In genomic region chr17:10210151-10210574, GRCh38 we compare ENCODE assay signal across 14 cellular contexts. TPM values are rescaled to one million over a fixed set of nuclear protein-coding genes. Genes with fewer than 3 reads are reported as not detected.
DNase-seq lines count a peak whose midpoint lies in the region; ATAC-seq and TF ChIP-seq lines count a peak whose summit lies in the region.
"Had no signal": no experiment of that assay in that cellular context is flagged by ENCODE, and none has a peak within 500 bp of the region (broad histone marks: within the 10 kb centered on the region; RNA-seq: fewer than 3 reads in every experiment).

No MANE protein-coding gene starts in this region.

- POLR2A ChIA-PET in RWPE1 (lab: Yijun Ruan, JAX; ENCODE audit: low non-redundant PET) = no interaction called here
- POLR2A ChIA-PET in naive thymus-derived CD8-positive, alpha-beta T cell (lab: Charles Lee) = no interaction called here

- H3K4me3 ChIP-seq in AG10803 (ENCODE audit: low read length) = no peak overlapping the region
- H3K4me3 ChIP-seq in fibroblast of lung (replicated peaks in 1 of 4; ENCODE audit: control extremely low read depth in 1 of 4, insufficient read depth in 1 of 4, low read depth in 3 of 4, low read length in 4 of 4) = no peak overlapping the region

- TF ChIP-seq CTCF in AG10803 (conservative IDR thresholded peaks at IDR 0.05; ENCODE audit: low read length) = no peak
- TF ChIP-seq CTCF in RWPE1 (conservative IDR thresholded peaks at IDR 0.05; ENCODE audit: low read depth) = no peak
- TF ChIP-seq CTCF in fibroblast of lung (conservative IDR thresholded peaks at IDR 0.05 in 1 of 2, IDR thresholded peaks at IDR 0.05 in 1 of 2; ENCODE audit: low read depth in 1 of 2, low read length in 2 of 2) = no peak
- TF ChIP-seq CTCF in nephron (IDR thresholded peaks at IDR 0.05; ENCODE audit: unreplicated experiment in 3 of 3) = no peak
- no peak for TF ChIP-seq CTCF in GM20000 (IDR thresholded peaks at IDR 0.05; ENCODE audit: extremely low read depth, missing control alignments)

- peaks cover 28% of the 10 kb centered on the region for H3K4me1 Mint-ChIP-seq in nephron
- H3K4me1 Mint-ChIP-seq in naive thymus-derived CD8-positive, alpha-beta T cell = peaks cover 0 to 3% (median 0%) of the 10 kb centered on the region in 4 donors

- H3K27me3 ChIP-seq in fibroblast of lung (ENCODE audit: control insufficient read depth, insufficient read depth, low read length) = no peaks in the 10 kb centered on the region

- no peak overlapping the region for H3K4me2 ChIP-seq in fibroblast of lung (ENCODE audit: extremely low read depth, insufficient read depth, low read length)

- H3K36me3 Mint-ChIP-seq in nephron (ENCODE audit: low read depth) = no peaks in the 10 kb centered on the region
- H3K36me3 Mint-ChIP-seq in naive thymus-derived CD8-positive, alpha-beta T cell = peaks cover 0 to 9% (median 0%) of the 10 kb centered on the region in 3 donors
- H3K36me3 Mint-ChIP-seq: activated naive CD8-positive, alpha-beta T cell had no signal

- no peaks in the 10 kb centered on the region for H3K36me3 ChIP-seq in fibroblast of lung (ENCODE audit: control insufficient read depth, insufficient read depth, low read length)

- CTCF ChIA-PET in RWPE1 (lab: Yijun Ruan, JAX) = interaction anchor here (0.6 kb wide), 1 partner anchor 441 kb away, joined by 3 read pairs; no protein-coding TSS in a partner anchor

- H3K4me1 ChIP-seq in fibroblast of lung (ENCODE audit: control insufficient read depth, extremely low read depth, insufficient read depth, low read length) = no peaks in the 10 kb centered on the region

- H3K4me3 Mint-ChIP-seq in nephron = peak overlapping the region in 1 of 3 experiments; percentile 9
- H3K4me3 Mint-ChIP-seq in naive thymus-derived CD8-positive, alpha-beta T cell = no peak overlapping the region
- H3K4me3 Mint-ChIP-seq: activated naive CD8-positive, alpha-beta T cell; neural crest cell; T-helper 1 cell treated with Interleukin-12 subunit alpha and Interleukin-12 subunit beta and Interleukin-4 antibody, amounts not matched to agents 30 μg/mL and 1 μg/mL, for 36 hours had no signal

- peaks cover 7% of the 10 kb centered on the region for H3K9me3 Mint-ChIP-seq in nephron
- H3K9me3 Mint-ChIP-seq in naive thymus-derived CD8-positive, alpha-beta T cell = peaks cover 0 to 20% (median 8%) of the 10 kb centered on the region in 9 donors

- no peak for ATAC-seq in HG03097 (IDR thresholded peaks at IDR 0.05; ENCODE audit: low FRiP score, unreplicated experiment)
- no peak for ATAC-seq in naive thymus-derived CD8-positive, alpha-beta T cell

- no peaks in the 10 kb centered on the region for H3K9me3 ChIP-seq in fibroblast of lung (ENCODE audit: control insufficient read depth, insufficient read depth, low read depth, low read length)

- DNase-seq in AG10803 (ENCODE audit: low read depth) = peak; percentile 78
- peak; percentile 55 for DNase-seq in RWPE1 (ENCODE audit: low spot score)
- DNase-seq in fibroblast of lung (ENCODE audit: low read depth in 2 of 2) = peak; percentile 20 to 74
- DNase-seq in SW 1271 (lab: John Stamatoyannopoulos, UW) = no peak
- DNase-seq in GM20000 (ENCODE audit: low spot score) = no peak
- DNase-seq in naive thymus-derived CD8-positive, alpha-beta T cell = no peak
- DNase-seq: effector CD4-positive, alpha-beta T cell; EL; stimulated activated CD4-positive, alpha-beta T cell treated with anti-CD3 and anti-CD28 coated beads, Interleukin-4, amount 100 ng/mL, for 24 hours had no signal

- H2AFZ ChIP-seq in fibroblast of lung (ENCODE audit: low read length) = no peak overlapping the region

- no peak overlapping the region for H3K9ac ChIP-seq in fibroblast of lung (ENCODE audit: insufficient read depth, low read length)

- H4K20me1 ChIP-seq in fibroblast of lung (ENCODE audit: control insufficient read depth, extremely low read depth, insufficient read depth, low read length) = no peaks in the 10 kb centered on the region

- H3K27ac ChIP-seq in RWPE1 (no peak overlapping the region), fibroblast of lung (ENCODE audit: insufficient read depth, low read length) (no peak overlapping the region)

- H3K79me2 ChIP-seq in fibroblast of lung (ENCODE audit: control insufficient read depth, insufficient read depth, low read length) = no peaks in the 10 kb centered on the region

- peaks cover 12% of the 10 kb centered on the region for H3K27me3 Mint-ChIP-seq in nephron (ENCODE audit: low read depth)
- peaks cover 0 to 2% (median 0%) of the 10 kb centered on the region in 5 donors for H3K27me3 Mint-ChIP-seq in naive thymus-derived CD8-positive, alpha-beta T cell

- peak overlapping the region; percentile 76 to 90 (median 83) for H3K27ac Mint-ChIP-seq in nephron
- H3K27ac Mint-ChIP-seq in naive thymus-derived CD8-positive, alpha-beta T cell = no peak overlapping the region
- H3K27ac Mint-ChIP-seq: activated naive CD8-positive, alpha-beta T cell; T-helper 1 cell treated with Interleukin-12 subunit alpha and Interleukin-12 subunit beta and Interleukin-4 antibody, amounts not matched to agents 30 μg/mL and 1 μg/mL, for 36 hours had no signal

RNA-seq across cellular contexts. Expression of gene GAS7, which starts 11.8 kb away (rescaled TPM):
- total RNA-seq in fibroblast of lung = 2.6 and 6.4 TPM in 2 replicates
- 0.58 and 5.2 TPM in 2 replicates for polyA plus RNA-seq in fibroblast of lung
- polyA plus RNA-seq in fibroblast of lung (2012) = 0.42 and 4.2 TPM in 2 replicates
- polyA minus RNA-seq in fibroblast of lung (ENCODE audit: low replicate concordance) = 0.24 and 6.8 TPM in 2 replicates
- total RNA-seq in naive thymus-derived CD8-positive, alpha-beta T cell = 1 to 10 TPM; 1.6 to 2.1 TPM
- 1 to 10 TPM in 1 of 3 donors, under 1 TPM in 1, not detected in 1; 0.05 to 1.1 TPM for polyA plus RNA-seq in naive thymus-derived CD8-positive, alpha-beta T cell

Comparison
In these comparisons a context has a peak if more than half of its experiments do, and no peak if none do; other contexts are left out.
1. DNase-seq: peak in AG10803 (single experiment), RWPE1 (single experiment) and fibroblast of lung (2 of 2); none in SW 1271 (0 of 2), GM20000 (single experiment) and naive thymus-derived CD8-positive, alpha-beta T cell (0 of 10).
2. H3K27ac Mint-ChIP-seq: peak in nephron (3 of 3); none in naive thymus-derived CD8-positive, alpha-beta T cell (0 of 10).